In the genomic region with DNA sequence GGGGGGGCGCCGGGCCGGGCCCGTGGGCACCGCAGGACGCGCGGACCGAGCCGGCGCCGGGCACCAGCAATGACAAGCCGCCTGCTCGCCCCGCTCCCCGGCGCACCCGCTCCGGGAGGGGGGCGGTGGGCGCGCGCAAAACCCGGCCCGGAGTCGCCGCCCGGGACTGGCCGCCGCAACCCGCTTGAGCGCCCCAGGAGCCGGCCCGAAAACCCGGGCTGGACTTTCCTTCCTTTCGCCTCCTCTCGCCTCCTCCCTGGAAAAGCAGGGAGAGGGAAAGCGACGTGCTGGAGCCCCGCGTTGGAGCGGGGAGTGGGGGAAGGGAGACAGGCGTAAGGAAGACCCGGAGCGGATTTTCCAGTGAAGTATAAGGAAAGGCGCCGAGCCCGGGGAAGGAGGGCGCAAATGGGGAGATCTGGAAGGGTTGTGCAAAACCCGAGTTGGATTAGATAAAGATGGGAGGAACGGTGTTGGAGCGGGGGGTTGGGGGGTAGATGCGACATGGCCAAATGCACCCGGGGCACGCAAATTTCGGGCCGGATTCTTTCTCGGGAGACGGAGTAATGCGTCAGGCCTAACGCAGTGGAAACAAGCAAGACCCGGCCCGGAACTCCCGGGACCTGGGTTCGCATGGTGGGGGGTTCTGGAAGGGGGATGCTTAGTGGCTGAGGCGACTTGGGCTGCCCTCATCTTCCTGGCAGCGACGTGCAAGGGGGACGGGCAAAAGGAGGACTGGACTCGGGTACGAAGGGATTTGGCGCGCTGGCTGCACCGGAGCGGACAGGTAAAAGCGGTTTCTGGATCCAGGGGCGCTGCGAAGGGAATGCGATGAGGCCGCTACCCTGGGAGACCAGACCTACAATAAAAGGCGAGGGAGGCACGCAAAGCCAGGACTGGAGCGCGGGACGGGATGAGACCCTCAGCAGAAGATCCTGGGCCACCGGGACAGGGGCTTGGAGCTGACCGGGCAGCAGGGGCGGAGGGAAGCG, we compare ENCODE assay signal across 8 cellular contexts. TPM values are rescaled to one million over a fixed set of nuclear protein-coding genes. Genes with fewer than 3 reads are reported as not detected.
DNase-seq lines count a peak whose midpoint lies in the region; ATAC-seq and TF ChIP-seq lines count a peak whose summit lies in the region.
"Not testable (repeated sequence)": the region's sequence is repeated elsewhere in the genome, so short reads cannot be mapped to it uniquely, and the experiment has no call there.

No MANE protein-coding gene starts in this region.

- TF ChIP-seq CTCF in GM13977 (IDR thresholded peaks at IDR 0.05; ENCODE audit: extremely low read depth, insufficient read depth, missing control alignments); lung (IDR thresholded peaks at IDR 0.05; ENCODE audit: control extremely low read depth, extremely low read depth): not testable (repeated sequence)

- 0 to 1% methylated on average over 60 to 89 of the region's 89 CpGs for WGBS in lung, 2 donors

- not testable (repeated sequence) for H3K4me1 ChIP-seq in lung (ENCODE audit: control insufficient read depth in 2 of 2, insufficient read depth in 2 of 2, low read length in 2 of 2)

- ATAC-seq in SK-N-SH treated with all-trans-retinoic acid at 6 μM for 48 hours, result peak; percentile 86
- peak; percentile 81 for ATAC-seq in lung (ENCODE audit: insufficient read depth, low FRiP score)

- peak; percentile 83 for DNase-seq in A172 (ENCODE audit: low spot score)
- DNase-seq in GM13977 (ENCODE audit: low spot score), result peak; percentile 86
- DNase-seq in NCI-H1436 (lab: John Stamatoyannopoulos, UW), result peak; percentile 89
- peak; percentile 69 for DNase-seq in activated T-helper 9 cell treated with anti-CD3 and anti-CD28 coated beads, Interleukin-2, amount 50 U/mL, for 16 hours (ENCODE audit: low read depth)
- peak; percentile 80 for DNase-seq in epithelial cell of prostate (ENCODE audit: low read depth, low spot score)
- peak; percentile 89 for DNase-seq in lung (ENCODE audit: low spot score)
- peak; percentile 63 to 79 for DNase-seq in stimulated activated CD4-positive, alpha-beta T cell treated with anti-CD3 and anti-CD28 coated beads, Interleukin-15, amount 100 ng/mL, for 48 hours (ENCODE audit: low read depth in 2 of 2)

- H3K27ac ChIP-seq in epithelial cell of prostate, result not testable (repeated sequence)
- H3K27ac ChIP-seq in lung (ENCODE audit: low read depth in 1 of 2, low read length in 1 of 2), result peak overlapping the region in 1 of 2 donors; percentile 77

- peak overlapping the region; percentile 41 for H3K4me3 ChIP-seq in lung

- not testable (repeated sequence) for H3K27me3 ChIP-seq in lung (ENCODE audit: control insufficient read depth, insufficient read depth)

- not testable (repeated sequence) for H3K9me3 ChIP-seq in lung (ENCODE audit: control insufficient read depth in 2 of 2, insufficient read depth in 1 of 2, low read length in 1 of 2)

- in situ Hi-C loops in GM13977 (cut with MboI; ENCODE audit: low pct_unique_long_range_greater_than_20kb, low sequenced_read_pairs, unreplicated experiment), result not testable (repeated sequence)

- H3K36me3 ChIP-seq in lung (ENCODE audit: control insufficient read depth in 2 of 2, insufficient read depth in 2 of 2, low read length in 2 of 2), result not testable (repeated sequence)

RNA-seq across cellular contexts. Expression of a gene that starts 1.1 kb away (rescaled TPM):
- 5.1 and 7.6 TPM in 2 replicates for total RNA-seq in A172 (2014; rRNA removed; shearing (Covaris generic))
- 10 to 100 TPM; 22.6 to 35.9 TPM for total RNA-seq in lung
- polyA plus RNA-seq in lung, result 10 to 100 TPM in 1 of 2 donors, 1 to 10 TPM in 1; 9.4 to 16.0 TPM
